Comparison of ENCODE assay signal across 14 cellular contexts in genomic region chr3:100825574-100825973, GRCh38.
DNase-seq lines count a peak whose midpoint lies in the region; ATAC-seq, FAIRE-seq and TF ChIP-seq lines count a peak whose summit lies in the region.
"Had no signal": no experiment of that assay in that cellular context is flagged by ENCODE, and none has a peak within 500 bp of the region (broad histone marks: within the 10 kb centered on the region; RNA-seq: fewer than 3 reads in every experiment).

No MANE protein-coding gene starts in this region.

- TF ChIP-seq CTCF in endothelial cell of umbilical vein (IDR thresholded peaks at IDR 0.05; ENCODE audit: extremely low read depth in 1 of 2, insufficient read depth in 1 of 2, low read depth in 1 of 2, low read length in 2 of 2) = no peak

- H3K27ac ChIP-seq in endothelial cell of umbilical vein (ENCODE audit: insufficient read depth, low read depth, low read length) = no peak overlapping the region
- H3K27ac ChIP-seq: Peyer's patch had no signal

- no peaks in the 10 kb centered on the region for H3K9me3 ChIP-seq in endothelial cell of umbilical vein (replicated peaks; ENCODE audit: control insufficient read depth, insufficient read depth, low read length)
- H3K9me3 ChIP-seq: BE2C, Peyer's patch had no signal

- no peaks in the 10 kb centered on the region for H3K9me1 ChIP-seq in endothelial cell of umbilical vein (replicated peaks; ENCODE audit: control insufficient read depth, extremely low read depth, insufficient read depth, low read length)

- no peak overlapping the region for H3K4me3 ChIP-seq in endothelial cell of umbilical vein (replicated peaks in 1 of 3; ENCODE audit: insufficient read depth in 1 of 3, low read depth in 1 of 3, low read length in 3 of 3)
- H3K4me3 ChIP-seq: Peyer's patch had no signal

- intact Hi-C loops in endothelial cell of umbilical vein (cut with micrococcal nuclease) = no loop called here

- H3K79me2 ChIP-seq in endothelial cell of umbilical vein (ENCODE audit: control insufficient read depth, insufficient read depth, low read length) = no peaks in the 10 kb centered on the region

- FAIRE-seq in endothelial cell of umbilical vein (lab: Jason Lieb, UNC) = peak; percentile 15

- H4K20me1 ChIP-seq in endothelial cell of umbilical vein (replicated peaks; ENCODE audit: control insufficient read depth, extremely low read depth, insufficient read depth, low read length) = no peaks in the 10 kb centered on the region

- ATAC-seq in HG03135 (IDR thresholded peaks at IDR 0.05; ENCODE audit: unreplicated experiment) = no peak
- ATAC-seq in HG02970 (IDR thresholded peaks at IDR 0.05; ENCODE audit: low FRiP score, unreplicated experiment) = no peak
- ATAC-seq: CD8-positive, alpha-beta T cell had no signal

- CTCF ChIA-PET in endothelial cell of umbilical vein (lab: Charles Lee) = interaction anchor here (0.8 kb wide), 1 partner anchor 9 kb away, joined by 3 read pairs; no protein-coding TSS in a partner anchor

- H2AFZ ChIP-seq in endothelial cell of umbilical vein (ENCODE audit: low read depth, low read length) = no peak overlapping the region

- dilution Hi-C loops in endothelial cell of umbilical vein (cut with MboI; ENCODE audit: extremely low pct_ligation_motif_present, low sequenced_read_pairs) = no loop called here

- no peak overlapping the region for H3K4me2 ChIP-seq in endothelial cell of umbilical vein (ENCODE audit: insufficient read depth, low read length)

- H3K27me3 ChIP-seq in endothelial cell of umbilical vein (ENCODE audit: control insufficient read depth in 2 of 2, insufficient read depth in 2 of 2, low read length in 2 of 2) = no peaks in the 10 kb centered on the region
- H3K27me3 ChIP-seq: BE2C, Peyer's patch had no signal

- no peak for TF ChIP-seq RAD21 in Ishikawa (IDR thresholded peaks at IDR 0.05; ENCODE audit: low read depth)

- peaks cover 5% of the 10 kb centered on the region for H3K4me1 ChIP-seq in endothelial cell of umbilical vein (ENCODE audit: control insufficient read depth, extremely low read depth, insufficient read depth, low read length)
- H3K4me1 ChIP-seq: BE2C, Peyer's patch had no signal

- TF ChIP-seq POLR2A in endothelial cell of umbilical vein (IDR thresholded peaks at IDR 0.05; ENCODE audit: low read depth, low read length) = no peak

- no peak overlapping the region for H3K9ac ChIP-seq in endothelial cell of umbilical vein (replicated peaks; ENCODE audit: extremely low read depth, insufficient read depth, low read length)

- BruUV-seq in endothelial cell of umbilical vein (replicated peaks; lab: Mats Ljungman, UMichigan) = no TSS peak

- DNase-seq in COLO668 (lab: John Stamatoyannopoulos, UW; ENCODE audit: unreplicated experiment) (peak; percentile 3), OCI-M1 (lab: John Stamatoyannopoulos, UW) (peak; percentile 21), endothelial cell of umbilical vein (ENCODE audit: low read depth, low spot score) (peak; percentile 70), cerebellum (ENCODE audit: low spot score) (no peak)
- DNase-seq: BE2C; CD8-positive, alpha-beta T cell; EL; NCI-H1694; NCI-H2171; Peyer's patch; Right ventricle myocardium superior had no signal

- POLR2A ChIA-PET in endothelial cell of umbilical vein (lab: Charles Lee) = no interaction called here

- TF ChIP-seq EP300 in Ishikawa (IDR thresholded peaks at IDR 0.05; ENCODE audit: borderline replicate concordance) = no peak

- no peaks in the 10 kb centered on the region for H3K36me3 ChIP-seq in endothelial cell of umbilical vein (ENCODE audit: control insufficient read depth in 2 of 2, extremely low read depth in 1 of 2, insufficient read depth in 2 of 2, low read length in 2 of 2)
- H3K36me3 ChIP-seq: BE2C, Peyer's patch had no signal

TF ChIP-seq in Ishikawa, 13 proteins besides CTCF, POLR2A, EP300 and RAD21:
- TF ChIP-seq TCF12 (IDR thresholded peaks at IDR 0.05; ENCODE audit: low read depth) = no peak
- TF ChIP-seq NFIC (IDR thresholded peaks at IDR 0.05) = peak; percentile 11; the same call in 1 of the 2 replicates

TF ChIP-seq in endothelial cell of umbilical vein, 7 proteins besides CTCF, POLR2A, EP300 and RAD21:
- no peak for TF ChIP-seq EZH2 (IDR thresholded peaks at IDR 0.05; ENCODE audit: borderline replicate concordance, low read depth, low read length, severe bottlenecking)
- TF ChIP-seq FOS (IDR thresholded peaks at IDR 0.05; ENCODE audit: borderline replicate concordance, insufficient read depth, low read length) = no peak
- no peak for TF ChIP-seq MAX (IDR thresholded peaks at IDR 0.05; ENCODE audit: insufficient read depth, insufficient read length)
- no peak for TF ChIP-seq MYC (IDR thresholded peaks at IDR 0.05; ENCODE audit: low read depth, low read length)
- no peak for TF ChIP-seq POLR2AphosphoS5 (IDR thresholded peaks at IDR 0.05; ENCODE audit: insufficient read depth, low read depth, low read length)
- TF ChIP-seq JUN (IDR thresholded peaks at IDR 0.05; ENCODE audit: borderline replicate concordance, insufficient read depth, insufficient read length, low read depth) = no peak
- TF ChIP-seq GATA2 (IDR thresholded peaks at IDR 0.05; ENCODE audit: insufficient read depth, insufficient read length, low read depth, low read length) = no peak
